Comparison of ENCODE assay signal across 1 cellular context in genomic region chr14:36767603-36768281, GRCh38.
TF ChIP-seq lines count a peak whose summit lies in the region.

No MANE protein-coding gene starts in this region.

TF ChIP-seq in K562, 482 proteins besides CTCF, POLR2A, EP300 and RAD21 (continued from another document and continues in another):
- TF ChIP-seq PRDM10 (IDR thresholded peaks at IDR 0.05; ENCODE audit: partially characterized antibody) (no peak), U2AF1 (optimal IDR thresholded peaks at IDR 0.05; ENCODE audit: low read depth, low read length) (no peak), ELF4 (CRISPR knock-in tag; IDR thresholded peaks at IDR 0.05) (no peak), NCOA2 (IDR thresholded peaks at IDR 0.05; ENCODE audit: partially characterized antibody in 2 of 2) (no peak), CBFA2T3 (IDR thresholded peaks at IDR 0.05) (peak; percentile 88), SMAD4 (CRISPR knock-in tag; conservative IDR thresholded peaks at IDR 0.05) (peak; percentile 45; the same call in 1 of the 2 replicates), ZNF282 (CRISPR knock-in tag; IDR thresholded peaks at IDR 0.05) (no peak), ARID3A (IDR thresholded peaks at IDR 0.05; ENCODE audit: borderline replicate concordance, low read depth, low read length) (0 out of 2 replicates have a peak, but pooled peaks have one; percentile 58), TGIF2 (CRISPR knock-in tag; IDR thresholded peaks at IDR 0.05) (no peak), ETS2 (tag; IDR thresholded peaks at IDR 0.05; ENCODE audit: borderline replicate concordance, poor library complexity, severe bottlenecking) (no peak), MTF1 (CRISPR knock-in tag; IDR thresholded peaks at IDR 0.05; ENCODE audit: borderline replicate concordance) (no peak), FOXA3 (CRISPR knock-in tag; conservative IDR thresholded peaks at IDR 0.05 in 1 of 2, IDR thresholded peaks at IDR 0.05 in 1 of 2) (no peak), TAF15 (IDR thresholded peaks at IDR 0.05; ENCODE audit: low read depth, low read length) (no peak), ZBTB11 (CRISPR knock-in tag; IDR thresholded peaks at IDR 0.05) (0 out of 6 replicates have a peak, but pooled peaks of 1 of the 3 experiments have one; percentile 24), ATF7 (IDR thresholded peaks at IDR 0.05) (peak; percentile 92), DPF2 (IDR thresholded peaks at IDR 0.05) (peak; percentile 63; the same call in 1 of the 2 replicates), RREB1 (CRISPR knock-in tag; IDR thresholded peaks at IDR 0.05) (no peak), ZNF3 (CRISPR knock-in tag; IDR thresholded peaks at IDR 0.05) (no peak), MLX (CRISPR knock-in tag; conservative IDR thresholded peaks at IDR 0.05) (no peak), ZNF668 (CRISPR knock-in tag; IDR thresholded peaks at IDR 0.05) (no peak), PKNOX1 (IDR thresholded peaks at IDR 0.05) (peak; percentile 19; the same call in 1 of the 2 replicates), ZNF561 (CRISPR knock-in tag; conservative IDR thresholded peaks at IDR 0.05) (no peak), EP400 (IDR thresholded peaks at IDR 0.05) (0 out of 2 replicates have a peak, but pooled peaks have one; percentile 31), RBFOX2 (IDR thresholded peaks at IDR 0.05; ENCODE audit: low read depth, low read length) (no peak), ATF1 (CRISPR knock-in tag; IDR thresholded peaks at IDR 0.05) (no peak), ATF1 (tag; IDR thresholded peaks at IDR 0.05) (no peak), LEF1 (IDR thresholded peaks at IDR 0.05) (peak; percentile 59; the same call in 1 of the 2 replicates), ZNF12 (CRISPR knock-in tag; IDR thresholded peaks at IDR 0.05) (no peak), ZNF184 (CRISPR knock-in tag; IDR thresholded peaks at IDR 0.05) (no peak), HDAC2 (IDR thresholded peaks at IDR 0.05) (peak; percentile 71; the same call in 1 of the 2 replicates), MTA2 (IDR thresholded peaks at IDR 0.05; ENCODE audit: low read depth) (peak; percentile 43; the same call in 1 of the 2 replicates), TCF3 (CRISPR knock-in tag; IDR thresholded peaks at IDR 0.05) (peak; percentile 78), HOMEZ (CRISPR knock-in tag; IDR thresholded peaks at IDR 0.05) (no peak), CC2D1A (IDR thresholded peaks at IDR 0.05) (no peak), ATF3 (IDR thresholded peaks at IDR 0.05) (peak; percentile 78), ATF3 (CRISPR knock-in tag; conservative IDR thresholded peaks at IDR 0.05) (no peak), RBM25 (IDR thresholded peaks at IDR 0.05; ENCODE audit: low read depth, low read length, severe bottlenecking) (no peak), CAMTA2 (CRISPR knock-in tag; conservative IDR thresholded peaks at IDR 0.05) (no peak), THRAP3 (IDR thresholded peaks at IDR 0.05; ENCODE audit: borderline replicate concordance) (no peak), BMI1 (IDR thresholded peaks at IDR 0.05; ENCODE audit: low read length) (no peak), ARID3B (CRISPR knock-in tag; IDR thresholded peaks at IDR 0.05; ENCODE audit: borderline replicate concordance) (no peak), HDAC1 (IDR thresholded peaks at IDR 0.05) (peak in 1 of 2 experiments; percentile 67; a peak in 1 of 4 replicates), RFX1 (IDR thresholded peaks at IDR 0.05) (no peak), HMG20A (CRISPR knock-in tag; conservative IDR thresholded peaks at IDR 0.05) (no peak), MYC (IDR thresholded peaks at IDR 0.05; ENCODE audit: low read depth, low read length) (no peak), MYC (CRISPR knock-in tag; IDR thresholded peaks at IDR 0.05; ENCODE audit: borderline replicate concordance, low read depth) (no peak)
